Comparison of ENCODE assay signal across 15 cellular contexts in the genomic region with DNA sequence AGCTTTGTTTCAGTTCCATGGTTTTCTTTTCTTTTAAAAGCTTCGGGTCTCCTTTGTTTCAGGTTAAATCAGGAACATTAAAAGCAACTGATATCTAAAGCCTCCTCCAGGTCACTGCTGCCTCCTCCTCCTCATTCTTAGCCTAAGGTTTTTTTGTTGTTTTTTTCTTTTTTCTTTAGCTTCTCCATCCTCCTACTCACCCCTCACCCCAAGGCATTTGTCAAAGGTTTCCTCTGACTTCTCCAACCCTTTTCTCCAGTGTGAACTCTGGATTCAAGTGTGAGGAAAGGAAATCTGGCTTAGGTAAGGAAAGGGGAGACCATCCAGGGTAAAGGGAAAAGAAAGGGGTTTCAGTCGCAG.
"Had no signal": no experiment of that assay in that cellular context is flagged by ENCODE, and none has a peak within 500 bp of the region (broad histone marks: within the 10 kb centered on the region; RNA-seq: fewer than 3 reads in every experiment).

No MANE protein-coding gene starts in this region.

- H3K4me3 ChIP-seq: breast epithelium, pancreas, smooth muscle cell had no signal

- DNase-seq: activated CD4-positive, alpha-beta memory T cell treated with anti-CD3 and anti-CD28 coated beads, Interleukin-2, amount 10 ng/mL, durations not matched to agents 7 days and 5 days; activated CD4-positive, alpha-beta T cell treated with anti-CD3 and anti-CD28 coated beads for 1 hour; activated naive CD8-positive, alpha-beta T cell treated with anti-CD3 and anti-CD28 coated beads, Interleukin-2, amount 10 ng/mL, durations not matched to agents 7 days and 5 days; activated T-cell treated with anti-CD3 and anti-CD28 coated beads, Interleukin-2, amount 50 U/mL, for 72 hours; anterior cingulate cortex; foreskin keratinocyte; head of caudate nucleus; pancreas; retina; substantia nigra; T-helper 9 cell had no signal

- H3K9me3 Mint-ChIP-seq: activated CD4-positive, alpha-beta memory T cell treated with anti-CD3 and anti-CD28 coated beads, Interleukin-2, amount 10 ng/mL, durations not matched to agents 7 days and 5 days; activated naive CD8-positive, alpha-beta T cell treated with anti-CD3 and anti-CD28 coated beads, Interleukin-2, amount 10 ng/mL, durations not matched to agents 7 days and 5 days; stimulated activated effector memory CD8-positive, alpha-beta T cell treated with anti-CD3 and anti-CD28 coated beads, Interleukin-12 subunit alpha, Interleukin-12 subunit beta, amount 100 ng/mL, for 72 hours had no signal

- H3K36me3 ChIP-seq: breast epithelium, pancreas had no signal

- H3K9me3 ChIP-seq: breast epithelium, pancreas had no signal

- H3K36me3 Mint-ChIP-seq: activated naive CD8-positive, alpha-beta T cell treated with anti-CD3 and anti-CD28 coated beads, Interleukin-2, amount 10 ng/mL, durations not matched to agents 7 days and 5 days; stimulated activated effector memory CD8-positive, alpha-beta T cell treated with anti-CD3 and anti-CD28 coated beads, Interleukin-12 subunit alpha, Interleukin-12 subunit beta, amount 100 ng/mL, for 72 hours had no signal

- H3K4me1 ChIP-seq: pancreas had no signal

- H3K4me1 Mint-ChIP-seq: activated CD4-positive, alpha-beta memory T cell treated with anti-CD3 and anti-CD28 coated beads, Interleukin-2, amount 10 ng/mL, durations not matched to agents 7 days and 5 days; activated naive CD8-positive, alpha-beta T cell treated with anti-CD3 and anti-CD28 coated beads, Interleukin-2, amount 10 ng/mL, durations not matched to agents 7 days and 5 days; stimulated activated effector memory CD8-positive, alpha-beta T cell treated with anti-CD3 and anti-CD28 coated beads, Interleukin-12 subunit alpha, Interleukin-12 subunit beta, amount 100 ng/mL, for 72 hours had no signal

- H3K4me3 Mint-ChIP-seq: activated CD4-positive, alpha-beta memory T cell treated with anti-CD3 and anti-CD28 coated beads, Interleukin-2, amount 10 ng/mL, durations not matched to agents 7 days and 5 days; activated naive CD8-positive, alpha-beta T cell treated with anti-CD3 and anti-CD28 coated beads, Interleukin-2, amount 10 ng/mL, durations not matched to agents 7 days and 5 days; activated T-cell treated with anti-CD3 and anti-CD28 coated beads, Interleukin-2, amount 50 U/mL, for 72 hours; neural crest cell; stimulated activated effector memory CD8-positive, alpha-beta T cell treated with anti-CD3 and anti-CD28 coated beads, Interleukin-12 subunit alpha, Interleukin-12 subunit beta, amount 100 ng/mL, for 72 hours had no signal

- H3K27ac ChIP-seq: foreskin keratinocyte, pancreas had no signal

- H3K4me2 ChIP-seq: smooth muscle cell had no signal

- ATAC-seq: activated T-cell treated with anti-CD3 and anti-CD28 coated beads, Interleukin-2, amount 50 U/mL, for 72 hours; foreskin keratinocyte; pancreas; stimulated activated effector memory CD8-positive, alpha-beta T cell treated with anti-CD3 and anti-CD28 coated beads, Interleukin-12 subunit alpha, Interleukin-12 subunit beta, amount 100 ng/mL, for 72 hours had no signal

- H3K27me3 ChIP-seq: breast epithelium, pancreas had no signal

- H3K27ac Mint-ChIP-seq: activated CD4-positive, alpha-beta memory T cell treated with anti-CD3 and anti-CD28 coated beads, Interleukin-2, amount 10 ng/mL, durations not matched to agents 7 days and 5 days; activated naive CD8-positive, alpha-beta T cell treated with anti-CD3 and anti-CD28 coated beads, Interleukin-2, amount 10 ng/mL, durations not matched to agents 7 days and 5 days; activated T-cell treated with anti-CD3 and anti-CD28 coated beads, Interleukin-2, amount 50 U/mL, for 72 hours; stimulated activated effector memory CD8-positive, alpha-beta T cell treated with anti-CD3 and anti-CD28 coated beads, Interleukin-12 subunit alpha, Interleukin-12 subunit beta, amount 100 ng/mL, for 72 hours had no signal
